In genomic region chr11:84836371-84836770, GRCh38 we compare ENCODE assay signal across 34 cellular contexts.
"Had no signal": no experiment of that assay in that cellular context is flagged by ENCODE, and none has a peak within 500 bp of the region (broad histone marks: within the 10 kb centered on the region; RNA-seq: fewer than 3 reads in every experiment).

No MANE protein-coding gene starts in this region.

- H3K27ac ChIP-seq: KMS-11 had no signal

- DNase-seq: Karpas-422, Kasumi-1, MG63, MM.1S, MV-4-11, NCI-H1048, NCI-H1092, NCI-H1092 treated with DMSO at 0.1 percent for 48 hours, NCI-H1105, NCI-H1105 treated with DMSO at 0.1 percent for 48 hours, NCI-H1417, NCI-H1417 treated with DMSO at 0.1 percent for 48 hours, NCI-H1436, NCI-H1436 treated with DMSO at 0.1 percent for 48 hours, NCI-H146, NCI-H1694, NCI-H1694 treated with DMSO at 0.1 percent for 48 hours, NCI-H187, NCI-H187 treated with DMSO at 0.1 percent for 48 hours, NCI-H1930, NCI-H2029, NCI-H2029 treated with DMSO at 0.1 percent for 48 hours, NCI-H2081, NCI-H2081 treated with DMSO at 0.1 percent for 48 hours, NCI-H2107, NCI-H2171, NCI-H2171 treated with DMSO at 0.1 percent for 48 hours, NCI-H2227 treated with DMSO at 0.1 percent for 48 hours, NCI-H226, NCI-H345, NCI-H446, NCI-H446 treated with DMSO at 0.1 percent for 48 hours, NCI-H510A had no signal

- H3K4me3 ChIP-seq: MG63 had no signal

- H3K27me3 ChIP-seq: MG63 had no signal

- H3K9ac ChIP-seq: KMS-11 had no signal

- H3K36me3 ChIP-seq: MG63 had no signal

- H3K9me3 ChIP-seq: MG63 had no signal
